ENCODE assay signal across 9 cellular contexts in genomic region chr9:71285191-71285656, GRCh38.
A peak's percentile ranks its signal among the peaks of the same experiment; 100 is the strongest.
DNase-seq lines count a peak whose midpoint lies in the region; ATAC-seq and TF ChIP-seq lines count a peak whose summit lies in the region.
"Had no signal": no experiment of that assay in that cellular context is flagged by ENCODE, and none has a peak within 500 bp of the region (broad histone marks: within the 10 kb centered on the region; RNA-seq: fewer than 3 reads in every experiment).

No MANE protein-coding gene starts in this region.

- H3K4me1 ChIP-seq in colonic mucosa, result no peaks in the 10 kb centered on the region

- H3K27me3 ChIP-seq in colonic mucosa, result no peaks in the 10 kb centered on the region

- no peaks in the 10 kb centered on the region for H3K4me1 Mint-ChIP-seq in stimulated activated memory B cell treated with anti-CD40 and anti-IgM and Interleukin-4, amounts not matched to agents 10 μg/mL and 1 μg/mL and 100 μg/mL, for 72 hours
- H3K4me1 Mint-ChIP-seq: IgD-negative memory B cell had no signal

- peak; percentile 93 for ATAC-seq in HG02623 (IDR thresholded peaks at IDR 0.05; ENCODE audit: unreplicated experiment)
- ATAC-seq in SK-N-SH treated with all-trans-retinoic acid at 6 μM for 48 hours, result peak; percentile 94
- peak; percentile 98 for ATAC-seq in left lobe of liver
- ATAC-seq in stimulated activated memory B cell treated with anti-CD40 and anti-IgM and Interleukin-4, amounts not matched to agents 10 μg/mL and 1 μg/mL and 100 μg/mL, for 72 hours, result peak; percentile 65

- H3K9me3 ChIP-seq in colonic mucosa, result no peaks in the 10 kb centered on the region

- no peak overlapping the region for H3K27ac ChIP-seq in colonic mucosa

- no peaks in the 10 kb centered on the region for H3K36me3 Mint-ChIP-seq in stimulated activated memory B cell treated with anti-CD40 and anti-IgM and Interleukin-4, amounts not matched to agents 10 μg/mL and 1 μg/mL and 100 μg/mL, for 72 hours
- H3K36me3 Mint-ChIP-seq: IgD-negative memory B cell had no signal

- no peaks in the 10 kb centered on the region for H3K36me3 ChIP-seq in colonic mucosa

- H3K27me3 Mint-ChIP-seq in stimulated activated memory B cell treated with anti-CD40 and anti-IgM and Interleukin-4, amounts not matched to agents 10 μg/mL and 1 μg/mL and 100 μg/mL, for 72 hours, result peaks cover under 1% of the 10 kb centered on the region
- H3K27me3 Mint-ChIP-seq: IgD-negative memory B cell had no signal

- intact Hi-C loops in colonic mucosa (cut with DNase I), result loop anchor here (10.0 kb wide), 1 partner anchor 310 kb away; no protein-coding TSS in a partner anchor

- no peaks in the 10 kb centered on the region for H3K9me3 Mint-ChIP-seq in stimulated activated memory B cell treated with anti-CD40 and anti-IgM and Interleukin-4, amounts not matched to agents 10 μg/mL and 1 μg/mL and 100 μg/mL, for 72 hours
- H3K9me3 Mint-ChIP-seq: IgD-negative memory B cell had no signal

- TF ChIP-seq CTCF in AG04449 (IDR thresholded peaks at IDR 0.05; ENCODE audit: insufficient read depth, low read length, missing control alignments) (peak; percentile 73), GM12865 (IDR thresholded peaks at IDR 0.05; ENCODE audit: insufficient read depth, low read depth, low read length, missing control alignments) (peak; percentile 81), colonic mucosa (IDR thresholded peaks at IDR 0.05) (peak; percentile 81)

- H3K4me3 Mint-ChIP-seq in stimulated activated memory B cell treated with anti-CD40 and anti-IgM and Interleukin-4, amounts not matched to agents 10 μg/mL and 1 μg/mL and 100 μg/mL, for 72 hours, result no peak overlapping the region
- H3K4me3 Mint-ChIP-seq: IgD-negative memory B cell had no signal

- POLR2A ChIA-PET in AG04449 (lab: Yijun Ruan, JAX), result no interaction called here

- peak; percentile 29 for DNase-seq in AG04449 (ENCODE audit: low read depth, low spot score)
- DNase-seq in GM12865 (ENCODE audit: low read depth), result peak; percentile 70
- peak; percentile 18 for DNase-seq in MV-4-11 (lab: John Stamatoyannopoulos, UW)
- DNase-seq in colonic mucosa, result peak; percentile 58
- peak; percentile 51 for DNase-seq in left lobe of liver (ENCODE audit: low spot score)

- H3K4me3 ChIP-seq in AG04449 (ENCODE audit: low read depth, low read length) (no peak overlapping the region), GM12865 (ENCODE audit: low read depth, low read length) (no peak overlapping the region), colonic mucosa (no peak overlapping the region)

- H3K9ac ChIP-seq in colonic mucosa (ENCODE audit: low read depth in 2 of 2, low read length in 2 of 2), result no peak overlapping the region

- no peak overlapping the region for H3K27ac Mint-ChIP-seq in stimulated activated memory B cell treated with anti-CD40 and anti-IgM and Interleukin-4, amounts not matched to agents 10 μg/mL and 1 μg/mL and 100 μg/mL, for 72 hours
- H3K27ac Mint-ChIP-seq: IgD-negative memory B cell had no signal

- CTCF ChIA-PET in AG04449 (lab: Yijun Ruan, JAX), result interaction anchor here (0.6 to 4.5 kb wide), 52 partner anchors 10 to 987 kb away, joined by 3 to 40 read pairs (median 4); no protein-coding TSS in a partner anchor

TF ChIP-seq in SK-N-SH treated with all-trans-retinoic acid at 6 μM for 48 hours, 23 proteins besides CTCF, POLR2A, EP300 and RAD21:
- TF ChIP-seq ESRRG (CRISPR knock-in tag; IDR thresholded peaks at IDR 0.05), result no peak
- no peak for TF ChIP-seq TCF4 (CRISPR knock-in tag; IDR thresholded peaks at IDR 0.05; ENCODE audit: borderline replicate concordance)
- TF ChIP-seq BACH2 (CRISPR knock-in tag; IDR thresholded peaks at IDR 0.05; ENCODE audit: borderline replicate concordance), result no peak
- TF ChIP-seq OSR1 (CRISPR knock-in tag; IDR thresholded peaks at IDR 0.05), result no peak
- no peak for TF ChIP-seq ARNTL (CRISPR knock-in tag; IDR thresholded peaks at IDR 0.05; ENCODE audit: borderline replicate concordance, low read depth)
- TF ChIP-seq ZNF8 (CRISPR knock-in tag; IDR thresholded peaks at IDR 0.05), result no peak
- TF ChIP-seq PPARA (CRISPR knock-in tag; IDR thresholded peaks at IDR 0.05; ENCODE audit: borderline replicate concordance), result no peak
- TF ChIP-seq ISL1 (CRISPR knock-in tag; IDR thresholded peaks at IDR 0.05), result no peak
- TF ChIP-seq, protein P1, sequence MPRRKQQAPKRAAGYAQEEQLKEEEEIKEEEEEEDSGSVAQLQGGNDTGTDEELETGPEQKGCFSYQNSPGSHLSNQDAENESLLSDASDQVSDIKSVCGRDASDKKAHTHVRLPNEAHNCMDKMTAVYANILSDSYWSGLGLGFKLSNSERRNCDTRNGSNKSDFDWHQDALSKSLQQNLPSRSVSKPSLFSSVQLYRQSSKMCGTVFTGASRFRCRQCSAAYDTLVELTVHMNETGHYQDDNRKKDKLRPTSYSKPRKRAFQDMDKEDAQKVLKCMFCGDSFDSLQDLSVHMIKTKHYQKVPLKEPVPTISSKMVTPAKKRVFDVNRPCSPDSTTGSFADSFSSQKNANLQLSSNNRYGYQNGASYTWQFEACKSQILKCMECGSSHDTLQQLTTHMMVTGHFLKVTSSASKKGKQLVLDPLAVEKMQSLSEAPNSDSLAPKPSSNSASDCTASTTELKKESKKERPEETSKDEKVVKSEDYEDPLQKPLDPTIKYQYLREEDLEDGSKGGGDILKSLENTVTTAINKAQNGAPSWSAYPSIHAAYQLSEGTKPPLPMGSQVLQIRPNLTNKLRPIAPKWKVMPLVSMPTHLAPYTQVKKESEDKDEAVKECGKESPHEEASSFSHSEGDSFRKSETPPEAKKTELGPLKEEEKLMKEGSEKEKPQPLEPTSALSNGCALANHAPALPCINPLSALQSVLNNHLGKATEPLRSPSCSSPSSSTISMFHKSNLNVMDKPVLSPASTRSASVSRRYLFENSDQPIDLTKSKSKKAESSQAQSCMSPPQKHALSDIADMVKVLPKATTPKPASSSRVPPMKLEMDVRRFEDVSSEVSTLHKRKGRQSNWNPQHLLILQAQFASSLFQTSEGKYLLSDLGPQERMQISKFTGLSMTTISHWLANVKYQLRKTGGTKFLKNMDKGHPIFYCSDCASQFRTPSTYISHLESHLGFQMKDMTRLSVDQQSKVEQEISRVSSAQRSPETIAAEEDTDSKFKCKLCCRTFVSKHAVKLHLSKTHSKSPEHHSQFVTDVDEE (CRISPR knock-in tag; IDR thresholded peaks at IDR 0.05), result no peak
- TF ChIP-seq RARB (CRISPR knock-in tag; IDR thresholded peaks at IDR 0.05), result no peak
- TF ChIP-seq ZNF565 (CRISPR knock-in tag; conservative IDR thresholded peaks at IDR 0.05; ENCODE audit: low read depth), result no peak
- no peak for TF ChIP-seq ZFP30 (CRISPR knock-in tag; IDR thresholded peaks at IDR 0.05)
- no peak for TF ChIP-seq CSDC2 (CRISPR knock-in tag; IDR thresholded peaks at IDR 0.05)
- no peak for TF ChIP-seq ZFP3 (CRISPR knock-in tag; IDR thresholded peaks at IDR 0.05)
- no peak for TF ChIP-seq GLIS3 (CRISPR knock-in tag; IDR thresholded peaks at IDR 0.05)
TF ChIP-seq in SK-N-SH treated with all-trans-retinoic acid at 6 μM for 48 hours: peak in this region for 0.

Comparison
In these comparisons a context has a peak if more than half of its experiments do, and no peak if none do; other contexts are left out.
1. DNase-seq: peak in every context shown above with its lines; median percentile 70 in GM12865; 58 in colonic mucosa; 51 in left lobe of liver; 29 in AG04449; 18 in MV-4-11.